18 cellular contexts compared by ENCODE assay signal in genomic region chr10:813286-813685, GRCh38.
DNase-seq lines count a peak whose midpoint lies in the region; ATAC-seq and TF ChIP-seq lines count a peak whose summit lies in the region.
"Had no signal": no experiment of that assay in that cellular context is flagged by ENCODE, and none has a peak within 500 bp of the region (broad histone marks: within the 10 kb centered on the region; RNA-seq: fewer than 3 reads in every experiment).

No MANE protein-coding gene starts in this region.

- no peak overlapping the region for H3K4me3 Mint-ChIP-seq in activated CD4-positive, alpha-beta T cell treated with anti-CD3 and anti-CD28 coated beads, Interleukin-2, amount 10 ng/mL, durations not matched to agents 24 days and 14 days
- no peak overlapping the region for H3K4me3 Mint-ChIP-seq in CD4-positive, alpha-beta T cell
- H3K4me3 Mint-ChIP-seq: IgD-negative memory B cell had no signal

- TF ChIP-seq CTCF in GM13977 (IDR thresholded peaks at IDR 0.05; ENCODE audit: extremely low read depth, insufficient read depth, missing control alignments) (no peak), epithelial cell of esophagus (IDR thresholded peaks at IDR 0.05; ENCODE audit: insufficient read depth, low read depth, low read length, missing control alignments) (no peak), psoas muscle (IDR thresholded peaks at IDR 0.05) (no peak)
- TF ChIP-seq CTCF in CD4-positive, alpha-beta T cell (IDR thresholded peaks at IDR 0.05), result no peak

- no peaks in the 10 kb centered on the region for H3K9me3 Mint-ChIP-seq in activated CD4-positive, alpha-beta T cell treated with anti-CD3 and anti-CD28 coated beads, Interleukin-2, amount 10 ng/mL, durations not matched to agents 24 days and 14 days
- no peaks in the 10 kb centered on the region for H3K9me3 Mint-ChIP-seq in CD4-positive, alpha-beta T cell
- H3K9me3 Mint-ChIP-seq: IgD-negative memory B cell had no signal

- ATAC-seq in psoas muscle, result peak; percentile 75 to 86 (median 80)
- no peak for ATAC-seq in CD4-positive, alpha-beta T cell (ENCODE audit: poor library complexity)
- ATAC-seq: PC-3 had no signal

- H3K27ac ChIP-seq in psoas muscle, result peak overlapping the region; percentile 32
- no peak overlapping the region for H3K27ac ChIP-seq in CD4-positive, alpha-beta T cell (ENCODE audit: low read depth, low read length)
- H3K27ac ChIP-seq: 22Rv1 had no signal

- H3K27me3 Mint-ChIP-seq in activated CD4-positive, alpha-beta T cell treated with anti-CD3 and anti-CD28 coated beads, Interleukin-2, amount 10 ng/mL, durations not matched to agents 24 days and 14 days, result no peaks in the 10 kb centered on the region
- H3K27me3 Mint-ChIP-seq in CD4-positive, alpha-beta T cell, result no peaks in the 10 kb centered on the region
- H3K27me3 Mint-ChIP-seq: IgD-negative memory B cell had no signal

- no peaks in the 10 kb centered on the region for H3K27me3 ChIP-seq in psoas muscle (ENCODE audit: insufficient read depth in 3 of 3, low read length in 2 of 3)
- no peaks in the 10 kb centered on the region for H3K27me3 ChIP-seq in CD4-positive, alpha-beta T cell (ENCODE audit: control insufficient read depth, insufficient read depth, low read length)

- POLR2A ChIA-PET in CD4-positive, alpha-beta T cell (lab: Charles Lee), result no interaction called here

- in situ Hi-C loops in GM13977 (cut with MboI; ENCODE audit: low pct_unique_long_range_greater_than_20kb, low sequenced_read_pairs, unreplicated experiment), result loop anchor here (25.0 kb wide), 1 partner anchor 301 kb away; no protein-coding TSS in a partner anchor

- intact Hi-C loops in activated CD4-positive, alpha-beta T cell treated with anti-CD3 and anti-CD28 coated beads, Interleukin-2, amount 10 ng/mL, durations not matched to agents 24 days and 14 days (cut with micrococcal nuclease), result no loop called here
- intact Hi-C loops in psoas muscle (cut with DNase I), result no loop called here
- intact Hi-C loops in CD4-positive, alpha-beta T cell (cut with DNase I, micrococcal nuclease), result no loop called here

- H3K4me1 ChIP-seq in psoas muscle, result peaks cover 10% of the 10 kb centered on the region
- H3K4me1 ChIP-seq: HAP-1 had no signal

- H3K36me3 ChIP-seq in psoas muscle (ENCODE audit: insufficient read depth in 1 of 2, low read depth in 1 of 2), result peaks cover under 1 to 96% of the 10 kb centered on the region in 2 donors

- no peaks in the 10 kb centered on the region for H3K9me3 ChIP-seq in psoas muscle
- H3K9me3 ChIP-seq in CD4-positive, alpha-beta T cell (ENCODE audit: control insufficient read depth, low read length), result no peaks in the 10 kb centered on the region
- H3K9me3 ChIP-seq: HAP-1 had no signal

- no peak overlapping the region for H3K4me3 ChIP-seq in epithelial cell of esophagus (ENCODE audit: low read length)
- no peak overlapping the region for H3K4me3 ChIP-seq in psoas muscle
- H3K4me3 ChIP-seq: HAP-1 had no signal

- H3K27ac Mint-ChIP-seq in activated CD4-positive, alpha-beta T cell treated with anti-CD3 and anti-CD28 coated beads, Interleukin-2, amount 10 ng/mL, durations not matched to agents 24 days and 14 days, result no peak overlapping the region
- H3K27ac Mint-ChIP-seq in CD4-positive, alpha-beta T cell, result no peak overlapping the region
- H3K27ac Mint-ChIP-seq: IgD-negative memory B cell had no signal

- WGBS in psoas muscle, 3 donors, result 60 to 84% (median 67%) methylated on average over 6 of the region's 6 CpGs

- CTCF ChIA-PET in CD4-positive, alpha-beta T cell (lab: Charles Lee), result interaction anchor here (0.6 kb wide), 1 partner anchor 52 kb away, joined by 3 read pairs; no protein-coding TSS in a partner anchor

- no peaks in the 10 kb centered on the region for H3K4me1 Mint-ChIP-seq in activated CD4-positive, alpha-beta T cell treated with anti-CD3 and anti-CD28 coated beads, Interleukin-2, amount 10 ng/mL, durations not matched to agents 24 days and 14 days
- H3K4me1 Mint-ChIP-seq in CD4-positive, alpha-beta T cell (ENCODE audit: low read depth), result no peaks in the 10 kb centered on the region

- DNase-seq in activated CD4-positive, alpha-beta T cell treated with anti-CD3 and anti-CD28 coated beads, Interleukin-2, amount 10 ng/mL, durations not matched to agents 24 days and 14 days, result peak; percentile 53
- no peak for DNase-seq in activated CD4-positive, alpha-beta T cell treated with anti-CD3 and anti-CD28 coated beads, Interleukin-2, amount 50 U/mL, for 4 hours
- peak; percentile 18 for DNase-seq in GM13977 (ENCODE audit: low spot score)
- DNase-seq in epithelial cell of esophagus (ENCODE audit: low read depth), result peak; percentile 21
- DNase-seq in psoas muscle, result no peak
- no peak for DNase-seq in NOMO-1 treated with dmso at 0.1 percent for 144 hours (lab: John Stamatoyannopoulos, UW; ENCODE audit: unreplicated experiment)
- no peak for DNase-seq in RKO (ENCODE audit: low spot score)
- no peak for DNase-seq in CD4-positive, alpha-beta T cell
- DNase-seq: C1 segment of cervical spinal cord, DND-41, Kasumi-1, NCI-H1105, NCI-H1694 treated with DMSO at 0.1 percent for 48 hours, NCI-H446 treated with DMSO at 0.1 percent for 48 hours, PC-3 had no signal

- H3K36me3 Mint-ChIP-seq in activated CD4-positive, alpha-beta T cell treated with anti-CD3 and anti-CD28 coated beads, Interleukin-2, amount 10 ng/mL, durations not matched to agents 24 days and 14 days (ENCODE audit: low read depth), result peaks cover 60% of the 10 kb centered on the region
- H3K36me3 Mint-ChIP-seq in CD4-positive, alpha-beta T cell (ENCODE audit: low read depth), result peaks cover 90% of the 10 kb centered on the region

Comparison
In these comparisons a context has a peak if more than half of its experiments do, and no peak if none do; other contexts are left out.
1. DNase-seq: peak in activated CD4-positive, alpha-beta T cell treated with anti-CD3 and anti-CD28 coated beads, Interleukin-2, amount 10 ng/mL, durations not matched to agents 24 days and 14 days (single experiment), GM13977 (single experiment) and epithelial cell of esophagus (single experiment); none in activated CD4-positive, alpha-beta T cell treated with anti-CD3 and anti-CD28 coated beads, Interleukin-2, amount 50 U/mL, for 4 hours (0 of 2), psoas muscle (0 of 2), NOMO-1 treated with dmso at 0.1 percent for 144 hours (single experiment), RKO (single experiment) and CD4-positive, alpha-beta T cell (0 of 10).